Comparison of ENCODE assay signal across 7 cellular contexts in the genomic region with DNA sequence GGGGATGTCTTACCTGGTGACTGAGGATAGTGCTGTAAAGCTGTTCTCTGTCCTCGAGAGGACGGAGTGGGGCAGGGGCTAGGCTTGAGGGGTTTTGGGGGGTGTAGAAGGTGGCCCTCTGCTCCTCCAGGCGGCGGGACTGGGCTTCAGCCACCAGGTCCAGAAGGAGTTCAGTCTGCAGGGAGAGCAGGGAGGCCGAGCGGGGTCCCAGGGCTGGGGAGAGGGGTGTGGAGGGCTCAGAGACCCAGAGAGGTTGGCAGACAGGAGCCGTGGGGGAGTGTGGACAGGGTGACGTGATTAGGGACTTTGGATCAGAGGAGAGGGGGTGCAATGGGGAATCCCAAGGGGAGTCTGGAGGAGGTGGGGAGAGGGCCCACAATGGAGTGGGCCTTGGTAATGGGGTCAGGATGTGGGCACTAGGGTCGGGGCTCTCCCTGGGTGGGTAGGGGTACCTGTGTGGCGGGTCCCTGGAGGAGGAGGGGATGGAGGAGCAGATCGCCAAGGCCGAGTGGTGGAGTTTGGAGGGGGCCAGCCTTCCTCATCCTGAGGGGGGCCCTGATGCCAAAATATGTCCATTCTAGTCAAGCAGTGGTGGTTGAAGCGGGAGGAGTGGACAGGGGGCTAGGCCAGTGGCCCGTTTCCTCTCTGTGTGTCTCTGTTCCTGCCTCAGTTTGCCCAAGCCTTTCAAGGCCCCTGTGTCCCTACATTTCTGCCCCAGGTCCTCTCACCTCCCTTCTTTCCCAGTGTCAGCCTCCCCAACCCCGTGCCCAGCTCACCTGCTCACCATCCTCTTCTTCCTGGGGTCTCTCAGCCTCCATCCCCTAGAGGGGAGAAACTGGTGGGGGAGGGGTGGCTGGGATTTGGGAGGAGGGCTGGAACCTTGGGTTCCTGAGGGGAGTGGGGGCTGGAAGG. TPM values are rescaled to one million over a fixed set of nuclear protein-coding genes. Genes with fewer than 3 reads are reported as not detected.
DNase-seq lines count a peak whose midpoint lies in the region; ATAC-seq and TF ChIP-seq lines count a peak whose summit lies in the region.

No MANE protein-coding gene starts in this region.

- no peak for TF ChIP-seq POLR2A in stomach (IDR thresholded peaks at IDR 0.05)

- H3K27me3 Mint-ChIP-seq in HFFc6 (ENCODE audit: insufficient read depth) (no peaks in the 10 kb centered on the region; the same call in 1 of the 2 replicates), immature natural killer cell (ENCODE audit: low read depth in 3 of 3) (peaks cover 16 to 31% (median 27%) of the 10 kb centered on the region in 3 donors)
- no peaks in the 10 kb centered on the region for H3K27me3 Mint-ChIP-seq in activated T-cell treated with anti-CD3 and anti-CD28 coated beads, Interleukin-2, amount 50 U/mL, for 72 hours (ENCODE audit: low read depth)

- H3K27ac Mint-ChIP-seq in HFFc6, result peak overlapping the region; percentile 86
- H3K27ac Mint-ChIP-seq in activated T-cell treated with anti-CD3 and anti-CD28 coated beads, Interleukin-2, amount 50 U/mL, for 72 hours, result peak overlapping the region; percentile 90
- H3K27ac Mint-ChIP-seq in immature natural killer cell, result peak overlapping the region; percentile 99 to 100 (median 99)

- peak overlapping the region; percentile 31 to 76 (median 57) for H3K4me3 ChIP-seq in stomach
- H3K4me3 ChIP-seq in HAP-1, result no peak overlapping the region

- peaks cover 44 to 83% (median 70%) of the 10 kb centered on the region in 4 donors for H3K4me1 ChIP-seq in stomach
- H3K4me1 ChIP-seq in HAP-1, result peaks cover 17% of the 10 kb centered on the region

- H3K4me3 Mint-ChIP-seq in HFFc6 (peak overlapping the region; percentile 18; the same call in 1 of the 2 replicates), immature natural killer cell (peak overlapping the region; percentile 95 to 96 (median 96))
- peak overlapping the region; percentile 94 to 100 for H3K4me3 Mint-ChIP-seq in activated T-cell treated with anti-CD3 and anti-CD28 coated beads, Interleukin-2, amount 50 U/mL, for 72 hours

- H3K27ac ChIP-seq in stomach, result peak overlapping the region; percentile 76 to 100 (median 96)

- intact Hi-C loops in stomach (cut with DNase I; ENCODE audit: low total_unique reads), result no loop called here

- H3K4me1 Mint-ChIP-seq in HFFc6 (ENCODE audit: low read depth) (peaks cover 61% of the 10 kb centered on the region), immature natural killer cell (peaks cover 76 to 83% of the 10 kb centered on the region in 2 donors)
- H3K4me1 Mint-ChIP-seq in activated T-cell treated with anti-CD3 and anti-CD28 coated beads, Interleukin-2, amount 50 U/mL, for 72 hours (ENCODE audit: low read depth), result peaks cover 73% of the 10 kb centered on the region

- H3K36me3 Mint-ChIP-seq in HFFc6 (ENCODE audit: low read depth) (peaks cover 6% of the 10 kb centered on the region), immature natural killer cell (peaks cover 0 to 13% (median under 1%) of the 10 kb centered on the region in 3 donors)
- H3K36me3 Mint-ChIP-seq in activated T-cell treated with anti-CD3 and anti-CD28 coated beads, Interleukin-2, amount 50 U/mL, for 72 hours (ENCODE audit: insufficient read depth in 2 of 2), result peaks cover 15 to 18% of the 10 kb centered on the region in 2 donors

- ATAC-seq in activated T-cell treated with anti-CD3 and anti-CD28 coated beads, Interleukin-2, amount 50 U/mL, for 72 hours (replicated peaks in 1 of 2), result no peak

- DNase-seq in HFFc6 (no peak), immature natural killer cell (peak in 2 of 3 donors; percentile 7 to 32), stomach (no peak), kidney tubule cell (ENCODE audit: low spot score) (no peak), glomerular visceral epithelial cell (ENCODE audit: extremely low spot score) (no peak), HAP-1 (ENCODE audit: low spot score in 2 of 2) (no peak)
- no peak for DNase-seq in activated T-cell treated with anti-CD3 and anti-CD28 coated beads, Interleukin-2, amount 50 U/mL, for 72 hours

- TF ChIP-seq EP300 in stomach (IDR thresholded peaks at IDR 0.05), result no peak

- in situ Hi-C loops in HAP-1 (cut with MboI; ENCODE audit: low sequenced_read_pairs), result no loop called here

- WGBS in stomach, 5 donors, result 55 to 69% (median 65%) methylated on average over 15 of the region's 15 CpGs

- H3K9me3 Mint-ChIP-seq in HFFc6 (no peaks in the 10 kb centered on the region), immature natural killer cell (no peaks in the 10 kb centered on the region)
- no peaks in the 10 kb centered on the region for H3K9me3 Mint-ChIP-seq in activated T-cell treated with anti-CD3 and anti-CD28 coated beads, Interleukin-2, amount 50 U/mL, for 72 hours

- TF ChIP-seq CTCF in HFFc6 (IDR thresholded peaks at IDR 0.05) (no peak), stomach (IDR thresholded peaks at IDR 0.05) (no peak)

- H3K27me3 ChIP-seq in stomach (no peaks in the 10 kb centered on the region), HAP-1 (ENCODE audit: low read depth) (no peaks in the 10 kb centered on the region)

- H3K36me3 ChIP-seq in stomach, result peaks cover 12 to 14% (median 13%) of the 10 kb centered on the region in 4 donors
- peaks cover 16% of the 10 kb centered on the region for H3K36me3 ChIP-seq in HAP-1 (replicated peaks)

- H3K9me3 ChIP-seq in stomach (no peaks in the 10 kb centered on the region), HAP-1 (no peaks in the 10 kb centered on the region)

RNA-seq across cellular contexts. Expression of a gene that starts 0.5 kb away (rescaled TPM):
- 10 to 100 TPM in 1 of 6 experiments, 1 to 10 TPM in 5; 4.0 to 10.1 (median 7.6) TPM for total RNA-seq in HFFc6 (2021; fragmentation: NEBNext Ultra II Directional; extraction: Animal tissue kit (Norgen Biotek cat#: 25700))
- total RNA-seq in activated T-cell treated with anti-CD3 and anti-CD28 coated beads, Interleukin-2, amount 50 U/mL, for 72 hours, result 100 to 1,000 TPM; 192 to 213 TPM
- polyA plus RNA-seq in immature natural killer cell, result 100 to 1,000 TPM in 1 of 3 donors, 10 to 100 TPM in 2; 82.2 to 123 (median 84.5) TPM
- 10 to 100 TPM in 1 of 5 donors, 1 to 10 TPM in 1, not detected in 3; 3.1 to 41.0 TPM for total RNA-seq in stomach
- 10 to 100 TPM in 2 of 3 donors, 1 to 10 TPM in 1; 10.0 to 25.8 (median 23.9) TPM for polyA plus RNA-seq in stomach

RNA-seq across cellular contexts. Expression of a gene that starts 1.9 kb away (rescaled TPM):
- 10 to 100 TPM; 50.7 to 61.4 (median 56.2) TPM for total RNA-seq in HFFc6 (2021; fragmentation: NEBNext Ultra II Directional; extraction: Animal tissue kit (Norgen Biotek cat#: 25700))
- total RNA-seq in activated T-cell treated with anti-CD3 and anti-CD28 coated beads, Interleukin-2, amount 50 U/mL, for 72 hours, result 100 to 1,000 TPM in 1 of 2 donors, 10 to 100 TPM in 1; 98.3 to 104 TPM
- polyA plus RNA-seq in immature natural killer cell, result 1 to 10 TPM in 2 of 3 donors, under 1 TPM in 1; 0.31 to 2.4 (median 1.6) TPM
- 10 to 100 TPM; 23.5 to 50.3 (median 42.0) TPM for total RNA-seq in stomach
- polyA plus RNA-seq in stomach, result 10 to 100 TPM; 26.5 to 31.4 (median 28.0) TPM

RNA-seq across cellular contexts. Expression of a gene that starts 7.9 kb away (rescaled TPM):
- 1 to 10 TPM; 6.2 to 7.6 (median 6.5) TPM for total RNA-seq in HFFc6 (2021; fragmentation: NEBNext Ultra II Directional; extraction: Animal tissue kit (Norgen Biotek cat#: 25700))
- 10 to 100 TPM; 39.0 to 48.0 TPM for total RNA-seq in activated T-cell treated with anti-CD3 and anti-CD28 coated beads, Interleukin-2, amount 50 U/mL, for 72 hours
- polyA plus RNA-seq in immature natural killer cell (under 1 TPM in 2 of 3 donors, not detected in 1; 0.25 to 0.57 TPM), stomach (10 to 100 TPM; 13.0 to 18.0 (median 16.9) TPM)
- total RNA-seq in stomach, result 10 to 100 TPM in 2 of 5 donors, 1 to 10 TPM in 2, under 1 TPM in 1; 0.87 to 35.6 (median 2.8) TPM

RNA-seq across cellular contexts. Expression of a gene that starts 13.7 kb away (rescaled TPM):
- 10 to 100 TPM; 30.0 to 37.4 (median 34.7) TPM for total RNA-seq in HFFc6 (2021; fragmentation: NEBNext Ultra II Directional; extraction: Animal tissue kit (Norgen Biotek cat#: 25700))
- total RNA-seq in activated T-cell treated with anti-CD3 and anti-CD28 coated beads, Interleukin-2, amount 50 U/mL, for 72 hours, result 10 to 100 TPM; 45.0 to 49.2 TPM
- polyA plus RNA-seq in immature natural killer cell (100 to 1,000 TPM; 126 to 190 (median 165) TPM), stomach (100 to 1,000 TPM in 1 of 3 donors, 10 to 100 TPM in 2; 92.5 to 107 (median 93.2) TPM)
- total RNA-seq in stomach, result 10 to 100 TPM; 22.6 to 71.4 (median 50.9) TPM

RNA-seq across cellular contexts. Expression of a gene that starts 16.1 kb away (rescaled TPM):
- total RNA-seq in HFFc6 (2021; fragmentation: NEBNext Ultra II Directional; extraction: Animal tissue kit (Norgen Biotek cat#: 25700)), result 100 to 1,000 TPM in 5 of 6 experiments, 10 to 100 TPM in 1; 88.8 to 114 (median 104) TPM
- total RNA-seq in activated T-cell treated with anti-CD3 and anti-CD28 coated beads, Interleukin-2, amount 50 U/mL, for 72 hours, result 10 to 100 TPM; 29.6 to 30.4 TPM
- polyA plus RNA-seq in immature natural killer cell (10 to 100 TPM; 14.9 to 24.3 (median 17.2) TPM), stomach (10 to 100 TPM; 31.3 to 41.9 (median 36.2) TPM)
- 10 to 100 TPM in 4 of 5 donors, 1 to 10 TPM in 1; 7.3 to 52.6 (median 33.5) TPM for total RNA-seq in stomach

Comparison
In these comparisons a context has a peak if more than half of its experiments do, and no peak if none do; other contexts are left out.
1. DNase-seq: peak in immature natural killer cell (2 of 3); none in HFFc6 (single experiment), activated T-cell treated with anti-CD3 and anti-CD28 coated beads, Interleukin-2, amount 50 U/mL, for 72 hours (0 of 2), stomach (single experiment), kidney tubule cell (single experiment), glomerular visceral epithelial cell (single experiment) and HAP-1 (0 of 2).
2. H3K4me3 Mint-ChIP-seq: peak in every context shown above with its lines; median percentile 97 in activated T-cell treated with anti-CD3 and anti-CD28 coated beads, Interleukin-2, amount 50 U/mL, for 72 hours; 96 in immature natural killer cell; 18 in HFFc6.
3. RNA of a gene that starts 0.5 kb away (total RNA-seq): 192 to 213 TPM in activated T-cell treated with anti-CD3 and anti-CD28 coated beads, Interleukin-2, amount 50 U/mL, for 72 hours; 4.0 to 10.1 TPM in HFFc6 and 3.1 to 41.0 TPM in stomach; every median in the first group is over 4 times any median in the second.
4. Peak in every context shown above with its lines, with median percentiles within 50 percentile points of each other: H3K27ac Mint-ChIP-seq.